9 cellular contexts compared by ENCODE assay signal in genomic region chr14:45201908-45202307, GRCh38. TPM values are rescaled to one million over a fixed set of nuclear protein-coding genes. Genes with fewer than 3 reads are reported as not detected.
A peak's percentile ranks its signal among the peaks of the same experiment; 100 is the strongest.
DNase-seq lines count a peak whose midpoint lies in the region; ATAC-seq and TF ChIP-seq lines count a peak whose summit lies in the region.
"Had no signal": no experiment of that assay in that cellular context is flagged by ENCODE, and none has a peak within 500 bp of the region (broad histone marks: within the 10 kb centered on the region; RNA-seq: fewer than 3 reads in every experiment).

No MANE protein-coding gene starts in this region.

- TF ChIP-seq POLR2A in tibial nerve (IDR thresholded peaks at IDR 0.05) = no peak

- peaks cover 37% of the 10 kb centered on the region for H3K36me3 Mint-ChIP-seq in activated CD8-positive, alpha-beta T cell treated with anti-CD3 and anti-CD28 coated beads, Interleukin-2, amount 10 ng/mL, durations not matched to agents 7 days and 5 days (ENCODE audit: low read depth)

- DNase-seq in G401 (ENCODE audit: low spot score) (peak; percentile 14), lower lobe of right lung (no peak), tibial nerve (ENCODE audit: low spot score in 2 of 2) (no peak), RWPE1 (ENCODE audit: low spot score) (no peak), GM19238 (ENCODE audit: insufficient read length, low spot score) (no peak)
- DNase-seq in activated CD8-positive, alpha-beta T cell treated with anti-CD3 and anti-CD28 coated beads, Interleukin-2, amount 10 ng/mL, durations not matched to agents 7 days and 5 days = peak; percentile 35

- ATAC-seq in GM19467 (IDR thresholded peaks at IDR 0.05; ENCODE audit: unreplicated experiment) (peak; percentile 52), HG03558 (IDR thresholded peaks at IDR 0.05; ENCODE audit: extremely low read depth, unreplicated experiment) (peak; percentile 43), lower lobe of right lung (no peak)
- ATAC-seq in activated CD8-positive, alpha-beta T cell treated with anti-CD3 and anti-CD28 coated beads, Interleukin-2, amount 10 ng/mL, durations not matched to agents 7 days and 5 days = peak; percentile 61

- CTCF ChIA-PET in activated CD8-positive, alpha-beta T cell treated with anti-CD3 and anti-CD28 coated beads, Interleukin-2, amount 10 ng/mL, durations not matched to agents 7 days and 5 days (lab: Charles Lee) = interaction anchor here (1.1 to 2.0 kb wide), 4 partner anchors 45 to 288 kb away, joined by 3 to 7 read pairs (median 4); no protein-coding TSS in a partner anchor
- CTCF ChIA-PET in RWPE1 (lab: Yijun Ruan, JAX) = interaction anchor here (0.6 to 1.1 kb wide), 3 partner anchors 10 to 1872 kb away, joined by 3 read pairs; no protein-coding TSS in a partner anchor

- intact Hi-C loops in lower lobe of right lung (cut with DNase I) = no loop called here

- H3K27ac Mint-ChIP-seq in activated CD8-positive, alpha-beta T cell treated with anti-CD3 and anti-CD28 coated beads, Interleukin-2, amount 10 ng/mL, durations not matched to agents 7 days and 5 days = no peak overlapping the region
- H3K27ac Mint-ChIP-seq: T-helper 1 cell treated with Interleukin-12 subunit alpha and Interleukin-12 subunit beta and Interleukin-4 antibody, amounts not matched to agents 30 μg/mL and 1 μg/mL, for 36 hours had no signal

- no peaks in the 10 kb centered on the region for H3K4me1 ChIP-seq in lower lobe of right lung
- no peaks in the 10 kb centered on the region for H3K4me1 ChIP-seq in tibial nerve

- peak; percentile 10 for TF ChIP-seq CTCF in lower lobe of right lung (IDR thresholded peaks at IDR 0.05)
- TF ChIP-seq CTCF in tibial nerve (IDR thresholded peaks at IDR 0.05) = no peak
- TF ChIP-seq CTCF in RWPE1 (conservative IDR thresholded peaks at IDR 0.05; ENCODE audit: low read depth) = no peak; the same call in 1 of the 2 replicates

- H3K4me1 Mint-ChIP-seq in activated CD8-positive, alpha-beta T cell treated with anti-CD3 and anti-CD28 coated beads, Interleukin-2, amount 10 ng/mL, durations not matched to agents 7 days and 5 days (ENCODE audit: low read depth) = peaks cover 7% of the 10 kb centered on the region

- H3K9me3 ChIP-seq in lower lobe of right lung = no peaks in the 10 kb centered on the region
- no peaks in the 10 kb centered on the region for H3K9me3 ChIP-seq in tibial nerve

- H3K4me3 ChIP-seq in lower lobe of right lung (no peak overlapping the region), tibial nerve (no peak overlapping the region)

- in situ Hi-C loops in G401 (cut with HindIII; ENCODE audit: low sequenced_read_pairs) = no loop called here

- WGBS in tibial nerve, 2 donors = 58 to 75% methylated on average over 1 of the region's 1 CpG

- no peaks in the 10 kb centered on the region for H3K9me3 Mint-ChIP-seq in activated CD8-positive, alpha-beta T cell treated with anti-CD3 and anti-CD28 coated beads, Interleukin-2, amount 10 ng/mL, durations not matched to agents 7 days and 5 days (ENCODE audit: insufficient read depth)
- H3K9me3 Mint-ChIP-seq: T-helper 1 cell treated with Interleukin-12 subunit alpha and Interleukin-12 subunit beta and Interleukin-4 antibody, amounts not matched to agents 30 μg/mL and 1 μg/mL, for 36 hours had no signal

- H3K27ac ChIP-seq in lower lobe of right lung (no peak overlapping the region), tibial nerve (no peak overlapping the region), RWPE1 (no peak overlapping the region)

- no peak overlapping the region for H3K4me3 Mint-ChIP-seq in activated CD8-positive, alpha-beta T cell treated with anti-CD3 and anti-CD28 coated beads, Interleukin-2, amount 10 ng/mL, durations not matched to agents 7 days and 5 days
- H3K4me3 Mint-ChIP-seq: T-helper 1 cell treated with Interleukin-12 subunit alpha and Interleukin-12 subunit beta and Interleukin-4 antibody, amounts not matched to agents 30 μg/mL and 1 μg/mL, for 36 hours had no signal

- POLR2A ChIA-PET in activated CD8-positive, alpha-beta T cell treated with anti-CD3 and anti-CD28 coated beads, Interleukin-2, amount 10 ng/mL, durations not matched to agents 7 days and 5 days (lab: Charles Lee) = no interaction called here
- POLR2A ChIA-PET in RWPE1 (lab: Yijun Ruan, JAX; ENCODE audit: low non-redundant PET) = no interaction called here

- H3K36me3 ChIP-seq in lower lobe of right lung (peaks cover 20% of the 10 kb centered on the region), tibial nerve (peaks cover 0 to 34% (median 0%) of the 10 kb centered on the region in 3 donors)

- H3K27me3 Mint-ChIP-seq in activated CD8-positive, alpha-beta T cell treated with anti-CD3 and anti-CD28 coated beads, Interleukin-2, amount 10 ng/mL, durations not matched to agents 7 days and 5 days (ENCODE audit: low read depth) = no peaks in the 10 kb centered on the region

- no peak for TF ChIP-seq EP300 in tibial nerve (IDR thresholded peaks at IDR 0.05)

- H3K27me3 ChIP-seq in lower lobe of right lung (ENCODE audit: low read depth) (no peaks in the 10 kb centered on the region), tibial nerve (no peaks in the 10 kb centered on the region)

RNA-seq across cellular contexts. Expression of gene MIS18BP1, which starts 51.1 kb away (rescaled TPM):
- total RNA-seq in G401 (2014; rRNA removed; shearing (Covaris generic)) = 24.2 and 32.8 TPM in 2 replicates
- 10 to 100 TPM; 66.4 to 71.8 TPM for total RNA-seq in activated CD8-positive, alpha-beta T cell treated with anti-CD3 and anti-CD28 coated beads, Interleukin-2, amount 10 ng/mL, durations not matched to agents 7 days and 5 days
- total RNA-seq in lower lobe of right lung = 48.3 TPM
- total RNA-seq in tibial nerve = 10 to 100 TPM; 18.0 to 55.1 (median 29.2) TPM

Comparison
In these comparisons a context has a peak if more than half of its experiments do, and no peak if none do; other contexts are left out.
1. DNase-seq: peak in G401 (single experiment) and activated CD8-positive, alpha-beta T cell treated with anti-CD3 and anti-CD28 coated beads, Interleukin-2, amount 10 ng/mL, durations not matched to agents 7 days and 5 days (single experiment); none in lower lobe of right lung (single experiment), tibial nerve (0 of 2), RWPE1 (single experiment) and GM19238 (single experiment).
2. ATAC-seq: peak in GM19467 (single experiment), HG03558 (single experiment) and activated CD8-positive, alpha-beta T cell treated with anti-CD3 and anti-CD28 coated beads, Interleukin-2, amount 10 ng/mL, durations not matched to agents 7 days and 5 days (single experiment); none in lower lobe of right lung (0 of 2).